ENCODE assay signal across 25 cellular contexts in genomic region chr2:22628183-22628582, GRCh38.
"Had no signal": no experiment of that assay in that cellular context is flagged by ENCODE, and none has a peak within 500 bp of the region (broad histone marks: within the 10 kb centered on the region; RNA-seq: fewer than 3 reads in every experiment).

No MANE protein-coding gene starts in this region.

- H3K27me3 ChIP-seq: esophagus muscularis mucosa, foreskin keratinocyte, gastroesophageal sphincter, hepatocyte had no signal

- H3K36me3 ChIP-seq: esophagus muscularis mucosa, gastroesophageal sphincter, left ventricle myocardium inferior, lower lobe of right lung had no signal

- H3K4me1 ChIP-seq: foreskin keratinocyte, gastroesophageal sphincter, left ventricle myocardium inferior, lower lobe of right lung had no signal

- H3K4me3 Mint-ChIP-seq: immature natural killer cell, memory B cell, naive B cell had no signal

- H3K9me3 ChIP-seq: esophagus muscularis mucosa, gastroesophageal sphincter, left ventricle myocardium inferior, lower lobe of right lung had no signal

- DNase-seq: dermis blood vessel endothelial cell; dorsolateral prefrontal cortex; effector CD4-positive, alpha-beta T cell; effector memory CD4-positive, alpha-beta T cell; foreskin keratinocyte; glutamatergic neuron; head of caudate nucleus; hypothalamus; immature natural killer cell; islet precursor cell; kidney; kidney glomerular epithelial cell; left colon; left ventricle myocardium inferior; lower lobe of right lung; mammary epithelial cell; mesendoderm; midbrain; naive B cell had no signal

- H3K27me3 Mint-ChIP-seq: naive B cell had no signal

- H3K4me3 ChIP-seq: coronary artery, dorsolateral prefrontal cortex, esophagus muscularis mucosa, gastroesophageal sphincter, hepatocyte, left ventricle myocardium inferior, lower lobe of right lung had no signal

- ATAC-seq: foreskin keratinocyte, gastroesophageal sphincter, left colon, left lobe of liver, lower lobe of right lung had no signal

- H3K4me1 Mint-ChIP-seq: immature natural killer cell, memory B cell, naive B cell had no signal

- H3K36me3 Mint-ChIP-seq: immature natural killer cell, memory B cell, naive B cell had no signal

- H3K27ac Mint-ChIP-seq: immature natural killer cell, memory B cell, naive B cell had no signal

- H3K27ac ChIP-seq: coronary artery, dorsolateral prefrontal cortex, esophagus muscularis mucosa, foreskin keratinocyte, gastroesophageal sphincter, hepatocyte, left ventricle myocardium inferior, lower lobe of right lung had no signal
